In genomic region chr1:1355376-1355775, GRCh38 we compare ENCODE assay signal across 10 cellular contexts. TPM values are rescaled to one million over a fixed set of nuclear protein-coding genes. Genes with fewer than 3 reads are reported as not detected.
DNase-seq lines count a peak whose midpoint lies in the region; ATAC-seq and TF ChIP-seq lines count a peak whose summit lies in the region.
"Had no signal": no experiment of that assay in that cellular context is flagged by ENCODE, and none has a peak within 500 bp of the region (broad histone marks: within the 10 kb centered on the region; RNA-seq: fewer than 3 reads in every experiment).

No MANE protein-coding gene starts in this region.

- H3K4me2 ChIP-seq in fibroblast of lung (ENCODE audit: extremely low read depth, insufficient read depth, low read length): no peak overlapping the region

- peak; percentile 36 for DNase-seq in ELF-1 (ENCODE audit: low read depth, low spot score)
- peak; percentile 60 for DNase-seq in NCI-H69 (lab: John Stamatoyannopoulos, UW)
- peak; percentile 40 to 43 for DNase-seq in fibroblast of lung (ENCODE audit: low read depth in 2 of 2)
- DNase-seq in gastrocnemius medialis: no peak
- no peak for DNase-seq in activated gamma-delta T cell (lab: John Stamatoyannopoulos, UW)
- no peak for DNase-seq in ecto neural progenitor cell (ENCODE audit: low spot score)

- H3K36me3 ChIP-seq in fibroblast of lung (ENCODE audit: control insufficient read depth, insufficient read depth, low read length) (peaks cover 25% of the 10 kb centered on the region), gastrocnemius medialis (no peaks in the 10 kb centered on the region)
- H3K36me3 ChIP-seq: adrenal gland had no signal

- H3K4me3 ChIP-seq in fibroblast of lung (replicated peaks in 1 of 4; ENCODE audit: control extremely low read depth in 1 of 4, insufficient read depth in 1 of 4, low read depth in 3 of 4, low read length in 4 of 4) (peak overlapping the region in 2 of 4 experiments; percentile 12 to 98), gastrocnemius medialis (peak overlapping the region in 1 of 4 donors; percentile 20)
- H3K4me3 ChIP-seq: SJSA1 had no signal

- H3K9ac ChIP-seq in fibroblast of lung (ENCODE audit: insufficient read depth, low read length): no peak overlapping the region

- no peaks in the 10 kb centered on the region for H4K20me1 ChIP-seq in fibroblast of lung (ENCODE audit: control insufficient read depth, extremely low read depth, insufficient read depth, low read length)

- H3K9me3 ChIP-seq in fibroblast of lung (ENCODE audit: control insufficient read depth, insufficient read depth, low read depth, low read length) (no peaks in the 10 kb centered on the region), gastrocnemius medialis (no peaks in the 10 kb centered on the region)
- H3K9me3 ChIP-seq: adrenal gland, SJSA1 had no signal

- intact Hi-C loops in gastrocnemius medialis (cut with DNase I; ENCODE audit: low total_unique reads): no loop called here

- no peak for TF ChIP-seq POLR2A in gastrocnemius medialis (IDR thresholded peaks at IDR 0.05)

- H3K27ac ChIP-seq in fibroblast of lung (ENCODE audit: insufficient read depth, low read length): no peak overlapping the region
- H3K27ac ChIP-seq in gastrocnemius medialis: peak overlapping the region; percentile 2 to 80 (median 48)
- H3K27ac ChIP-seq: SJSA1 had no signal

- in situ Hi-C loops in gastrocnemius medialis (cut with MboI; ENCODE audit: low sequenced_read_pairs in 4 of 4): no loop called here

- H2AFZ ChIP-seq in fibroblast of lung (ENCODE audit: low read length): no peak overlapping the region

- peaks cover 62% of the 10 kb centered on the region for H3K79me2 ChIP-seq in fibroblast of lung (ENCODE audit: control insufficient read depth, insufficient read depth, low read length)

- peaks cover 34% of the 10 kb centered on the region for H3K4me1 ChIP-seq in fibroblast of lung (ENCODE audit: control insufficient read depth, extremely low read depth, insufficient read depth, low read length)
- H3K4me1 ChIP-seq in gastrocnemius medialis: peaks cover 13 to 43% of the 10 kb centered on the region in 2 donors

- no peak for ATAC-seq in gastrocnemius medialis
- ATAC-seq in GM18858 (IDR thresholded peaks at IDR 0.05; ENCODE audit: unreplicated experiment): no peak
- ATAC-seq in HG02884 (IDR thresholded peaks at IDR 0.05; ENCODE audit: unreplicated experiment): no peak

- no peak for TF ChIP-seq CTCF in fibroblast of lung (conservative IDR thresholded peaks at IDR 0.05 in 1 of 2, IDR thresholded peaks at IDR 0.05 in 1 of 2; ENCODE audit: low read depth in 1 of 2, low read length in 2 of 2)
- no peak for TF ChIP-seq CTCF in gastrocnemius medialis (IDR thresholded peaks at IDR 0.05 in 4 of 5, conservative IDR thresholded peaks at IDR 0.05 in 1 of 5)

- H3K27me3 ChIP-seq in fibroblast of lung (ENCODE audit: control insufficient read depth, insufficient read depth, low read length): no peaks in the 10 kb centered on the region
- H3K27me3 ChIP-seq in gastrocnemius medialis: peaks cover 13 to 37% (median 28%) of the 10 kb centered on the region in 3 donors
- H3K27me3 ChIP-seq: SJSA1 had no signal

RNA-seq across cellular contexts. Expression of gene MXRA8, which starts 3.0 kb away (rescaled TPM):
- total RNA-seq in fibroblast of lung (262 and 397 TPM in 2 replicates), gastrocnemius medialis (10 to 100 TPM; 13.9 to 41.9 (median 34.2) TPM)
- 205 and 239 TPM in 2 replicates for polyA plus RNA-seq in fibroblast of lung
- 320 and 409 TPM in 2 replicates for polyA plus RNA-seq in fibroblast of lung (2012)
- 638 and 877 TPM in 2 replicates for polyA minus RNA-seq in fibroblast of lung (ENCODE audit: low replicate concordance)

RNA-seq across cellular contexts. Expression of gene DVL1, which starts 6.2 kb away (rescaled TPM):
- 78.3 and 107 TPM in 2 replicates for total RNA-seq in fibroblast of lung
- polyA plus RNA-seq in fibroblast of lung: 9.1 and 12.5 TPM in 2 replicates
- polyA plus RNA-seq in fibroblast of lung (2012): 23.4 and 43.6 TPM in 2 replicates
- polyA minus RNA-seq in fibroblast of lung (ENCODE audit: low replicate concordance): 14.8 and 16.0 TPM in 2 replicates
- 100 to 1,000 TPM; 196 to 311 (median 258) TPM for total RNA-seq in gastrocnemius medialis

RNA-seq across cellular contexts. Expression of gene AURKAIP1, which starts 19.6 kb away (rescaled TPM):
- total RNA-seq in fibroblast of lung (83.2 and 85.2 TPM in 2 replicates), gastrocnemius medialis (100 to 1,000 TPM; 165 to 450 (median 234) TPM)
- 42.2 and 66.9 TPM in 2 replicates for polyA plus RNA-seq in fibroblast of lung
- 92.6 and 179 TPM in 2 replicates for polyA plus RNA-seq in fibroblast of lung (2012)
- polyA minus RNA-seq in fibroblast of lung (ENCODE audit: low replicate concordance): 7.1 and 8.1 TPM in 2 replicates

RNA-seq across cellular contexts. Expression of gene TAS1R3, which starts 24.3 kb away (rescaled TPM):
- 0.17 and 0.26 TPM in 2 replicates for total RNA-seq in fibroblast of lung
- polyA plus RNA-seq in fibroblast of lung: 0.01 and 0.02 TPM in 2 replicates
- polyA plus RNA-seq in fibroblast of lung (2012): 0.06 and 0.13 TPM in 2 replicates
- polyA minus RNA-seq in fibroblast of lung (ENCODE audit: low replicate concordance): not detected in 2 replicates
- under 1 TPM in 2 of 4 donors, not detected in 2; 0.20 to 0.44 TPM for total RNA-seq in gastrocnemius medialis

RNA-seq across cellular contexts. Expression of gene CPTP, which starts 30.8 kb away (rescaled TPM):
- total RNA-seq in fibroblast of lung (9.0 and 10.1 TPM in 2 replicates), gastrocnemius medialis (10 to 100 TPM; 22.7 to 64.9 (median 34.0) TPM)
- 6.0 and 6.2 TPM in 2 replicates for polyA plus RNA-seq in fibroblast of lung
- 13.5 and 18.1 TPM in 2 replicates for polyA plus RNA-seq in fibroblast of lung (2012)
- 4.4 and 5.6 TPM in 2 replicates for polyA minus RNA-seq in fibroblast of lung (ENCODE audit: low replicate concordance)

Comparison
In these comparisons a context has a peak if more than half of its experiments do, and no peak if none do; other contexts are left out.
1. DNase-seq: peak in ELF-1 (single experiment), NCI-H69 (single experiment) and fibroblast of lung (2 of 2); none in gastrocnemius medialis (0 of 2), activated gamma-delta T cell (single experiment) and ecto neural progenitor cell (single experiment).